In genomic region chr3:122415104-122415744, GRCh38 we compare ENCODE assay signal across 8 cellular contexts. TPM values are rescaled to one million over a fixed set of nuclear protein-coding genes. Genes with fewer than 3 reads are reported as not detected.
A peak's percentile ranks its signal among the peaks of the same experiment; 100 is the strongest.
DNase-seq lines count a peak whose midpoint lies in the region; ATAC-seq and TF ChIP-seq lines count a peak whose summit lies in the region.

No MANE protein-coding gene starts in this region.

- TF ChIP-seq POLR2A in esophagus muscularis mucosa (IDR thresholded peaks at IDR 0.05; ENCODE audit: low read depth): no peak
- TF ChIP-seq POLR2A in vagina (IDR thresholded peaks at IDR 0.05): no peak

- TF ChIP-seq CTCF in esophagus muscularis mucosa (IDR thresholded peaks at IDR 0.05): no peak
- no peak for TF ChIP-seq CTCF in nephron (IDR thresholded peaks at IDR 0.05; ENCODE audit: unreplicated experiment in 3 of 3)
- no peak for TF ChIP-seq CTCF in vagina (IDR thresholded peaks at IDR 0.05)

- no peaks in the 10 kb centered on the region for H3K9me3 ChIP-seq in esophagus muscularis mucosa
- H3K9me3 ChIP-seq in vagina: no peaks in the 10 kb centered on the region

- H3K4me3 ChIP-seq in esophagus muscularis mucosa (peak overlapping the region; percentile 73 to 86 (median 75)), vagina (peak overlapping the region; percentile 56 to 64)

- peaks cover 46% of the 10 kb centered on the region for H3K4me1 Mint-ChIP-seq in nephron

- peak overlapping the region; percentile 99 to 100 (median 99) for H3K27ac Mint-ChIP-seq in nephron

- peaks cover 15% of the 10 kb centered on the region for H3K36me3 Mint-ChIP-seq in nephron (ENCODE audit: low read depth)

- peaks cover 27 to 40% (median 35%) of the 10 kb centered on the region in 4 donors for H3K4me1 ChIP-seq in esophagus muscularis mucosa
- H3K4me1 ChIP-seq in vagina: peaks cover 27% of the 10 kb centered on the region

- H3K9me3 Mint-ChIP-seq in nephron: no peaks in the 10 kb centered on the region

- H3K27me3 ChIP-seq in esophagus muscularis mucosa: no peaks in the 10 kb centered on the region
- no peaks in the 10 kb centered on the region for H3K27me3 ChIP-seq in vagina

- intact Hi-C loops in esophagus muscularis mucosa (cut with DNase I) (loop anchor here (2.0 kb wide), 1 partner anchor 30 kb away; the partner anchor contains the start of gene FAM162A), vagina (cut with DNase I) (no loop called here)

- peak; percentile 54 for ATAC-seq in GM19438 (IDR thresholded peaks at IDR 0.05; ENCODE audit: low read depth, unreplicated experiment)
- peak; percentile 33 for ATAC-seq in HG03558 (IDR thresholded peaks at IDR 0.05; ENCODE audit: extremely low read depth, unreplicated experiment)

- H3K4me3 Mint-ChIP-seq in nephron: peak overlapping the region; percentile 96 to 100 (median 98)

- H3K36me3 ChIP-seq in esophagus muscularis mucosa (peaks cover 7 to 29% (median 16%) of the 10 kb centered on the region in 4 donors), vagina (no peaks in the 10 kb centered on the region)

- H3K27me3 Mint-ChIP-seq in nephron (ENCODE audit: low read depth): no peaks in the 10 kb centered on the region

- H3K27ac ChIP-seq in esophagus muscularis mucosa (replicated peaks in 1 of 4) (peak overlapping the region; percentile 86 to 89 (median 87)), vagina (peak overlapping the region; percentile 83)

- DNase-seq in AG20443 (ENCODE audit: low spot score) (peak; percentile 56), esophagus muscularis mucosa (ENCODE audit: extremely low spot score) (no peak), vagina (ENCODE audit: extremely low spot score in 2 of 2) (no peak), NCI-H510A treated with DMSO at 0.1 percent for 48 hours (lab: John Stamatoyannopoulos, UW) (no peak)
- DNase-seq in activated CD4-positive, alpha-beta T cell treated with anti-CD3 and anti-CD28 coated beads, Interleukin-2, amount 50 U/mL, for 24 hours (ENCODE audit: low read depth in 1 of 2, low spot score in 1 of 2): peak; percentile 2 to 23

- WGBS in esophagus muscularis mucosa: 22% methylated on average over 10 of the region's 10 CpGs

- TF ChIP-seq EP300 in esophagus muscularis mucosa (IDR thresholded peaks at IDR 0.05): no peak

RNA-seq across cellular contexts. Expression of gene WDR5B, which starts 0.6 kb away (rescaled TPM):
- total RNA-seq in esophagus muscularis mucosa (1 to 10 TPM; 2.5 to 3.3 (median 3.0) TPM), vagina (1.5 TPM)

RNA-seq across cellular contexts. Expression of gene FAM162A, which starts 31.2 kb away (rescaled TPM):
- total RNA-seq in esophagus muscularis mucosa (10 to 100 TPM; 28.2 to 42.7 (median 32.6) TPM), vagina (29.7 TPM)

RNA-seq across cellular contexts. Expression of gene MIX23, which starts 32.2 kb away (rescaled TPM):
- total RNA-seq in esophagus muscularis mucosa (10 to 100 TPM in 3 of 4 donors, 1 to 10 TPM in 1; 6.4 to 21.6 (median 12.7) TPM), vagina (14.2 TPM)

Comparison
In these comparisons a context has a peak if more than half of its experiments do, and no peak if none do; other contexts are left out.
1. DNase-seq: peak in AG20443 (single experiment) and activated CD4-positive, alpha-beta T cell treated with anti-CD3 and anti-CD28 coated beads, Interleukin-2, amount 50 U/mL, for 24 hours (2 of 2); none in esophagus muscularis mucosa (single experiment), vagina (0 of 2) and NCI-H510A treated with DMSO at 0.1 percent for 48 hours (single experiment).